ENCODE assay signal across 9 cellular contexts in the genomic region with DNA sequence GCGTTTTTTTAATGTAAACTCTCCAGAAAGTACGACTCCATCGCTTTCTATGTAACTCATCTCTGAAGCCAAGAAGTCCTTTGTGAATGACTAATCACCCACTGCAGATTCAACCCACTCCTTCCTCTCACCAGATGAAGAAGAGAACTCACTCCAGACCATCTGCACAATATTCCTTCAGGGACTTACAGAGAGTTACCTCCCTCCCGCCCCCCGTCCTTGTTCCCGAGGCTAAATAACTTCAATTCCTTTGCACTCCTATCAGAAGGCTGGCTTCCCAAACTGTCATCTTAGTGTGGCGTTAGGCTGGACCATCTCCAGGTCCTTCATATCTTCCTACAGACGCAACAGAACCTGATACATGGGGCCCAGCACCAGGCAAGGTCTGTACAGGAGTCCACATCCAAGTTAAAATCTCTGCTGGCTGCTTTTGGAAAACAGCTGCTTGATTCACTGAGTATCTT.
DNase-seq lines count a peak whose midpoint lies in the region; TF ChIP-seq lines count a peak whose summit lies in the region.
"Had no signal": no experiment of that assay in that cellular context is flagged by ENCODE, and none has a peak within 500 bp of the region (broad histone marks: within the 10 kb centered on the region; RNA-seq: fewer than 3 reads in every experiment).

No MANE protein-coding gene starts in this region.

- DNase-seq in GM04504 (ENCODE audit: low read depth) (peak; percentile 86), fibroblast of pulmonary artery (ENCODE audit: low read depth) (peak; percentile 97), skeletal muscle cell (ENCODE audit: low read depth) (peak; percentile 89), HEK293T (ENCODE audit: extremely low spot score) (no peak), NCI-H510A treated with DMSO at 0.1 percent for 48 hours (lab: John Stamatoyannopoulos, UW) (no peak), NCI-H187 treated with DMSO at 0.1 percent for 48 hours (lab: John Stamatoyannopoulos, UW) (no peak)
- peak; percentile 26 for DNase-seq in T-helper 2 cell treated with Interferon-gamma antibody and Interleukin-4, amounts not matched to agents 5 μg/mL and 100 μg/mL, for 36 hours (ENCODE audit: low spot score)
- DNase-seq: MM.1S; stimulated activated CD4-positive, alpha-beta T cell treated with anti-CD3 and anti-CD28 coated beads, Interleukin-1b, Interleukin-23, amount 100 ng/mL, for 48 hours had no signal

- no peaks in the 10 kb centered on the region for H3K9me3 Mint-ChIP-seq in T-helper 2 cell treated with Interferon-gamma antibody and Interleukin-4, amounts not matched to agents 5 μg/mL and 100 μg/mL, for 36 hours

- CTCF ChIA-PET in HEK293T (lab: Yijun Ruan, JAX), result no interaction called here

- POLR2A ChIA-PET in HEK293T (lab: Yijun Ruan, JAX), result no interaction called here

- H3K4me3 Mint-ChIP-seq in T-helper 2 cell treated with Interferon-gamma antibody and Interleukin-4, amounts not matched to agents 5 μg/mL and 100 μg/mL, for 36 hours, result peak overlapping the region; percentile 68

- H3K4me1 Mint-ChIP-seq in T-helper 2 cell treated with Interferon-gamma antibody and Interleukin-4, amounts not matched to agents 5 μg/mL and 100 μg/mL, for 36 hours (ENCODE audit: low read depth), result peaks cover 41% of the 10 kb centered on the region

- H3K27ac Mint-ChIP-seq in T-helper 2 cell treated with Interferon-gamma antibody and Interleukin-4, amounts not matched to agents 5 μg/mL and 100 μg/mL, for 36 hours, result peak overlapping the region; percentile 94

- H3K27me3 Mint-ChIP-seq in T-helper 2 cell treated with Interferon-gamma antibody and Interleukin-4, amounts not matched to agents 5 μg/mL and 100 μg/mL, for 36 hours (ENCODE audit: low read depth), result no peaks in the 10 kb centered on the region

- peaks cover 2% of the 10 kb centered on the region for H3K36me3 Mint-ChIP-seq in T-helper 2 cell treated with Interferon-gamma antibody and Interleukin-4, amounts not matched to agents 5 μg/mL and 100 μg/mL, for 36 hours (ENCODE audit: low read depth)

- H3K4me3 ChIP-seq in fibroblast of pulmonary artery (replicated peaks; ENCODE audit: low read depth, low read length) (no peak overlapping the region), skeletal muscle cell (ENCODE audit: low read depth, low read length) (no peak overlapping the region)

- TF ChIP-seq CTCF in fibroblast of pulmonary artery (IDR thresholded peaks at IDR 0.05; ENCODE audit: low read length, missing control alignments), result no peak

TF ChIP-seq in HEK293T, 16 proteins besides CTCF, POLR2A, EP300 and RAD21:
- no peak for TF ChIP-seq L3MBTL2 (conservative IDR thresholded peaks at IDR 0.05)
- TF ChIP-seq TARDBP (IDR thresholded peaks at IDR 0.05), result no peak
- no peak for TF ChIP-seq FOXK2 (IDR thresholded peaks at IDR 0.05)
- no peak for TF ChIP-seq LEF1 (IDR thresholded peaks at IDR 0.05; ENCODE audit: borderline replicate concordance)
- no peak for TF ChIP-seq ZNF384 (IDR thresholded peaks at IDR 0.05)
- no peak for TF ChIP-seq BHLHE40 (IDR thresholded peaks at IDR 0.05; ENCODE audit: borderline replicate concordance)
- no peak for TF ChIP-seq ARNT (IDR thresholded peaks at IDR 0.05)
- no peak for TF ChIP-seq FOXM1 (IDR thresholded peaks at IDR 0.05; ENCODE audit: borderline replicate concordance)
- no peak for TF ChIP-seq FOXA1 (IDR thresholded peaks at IDR 0.05)

Comparison
In these comparisons a context has a peak if more than half of its experiments do, and no peak if none do; other contexts are left out.
1. DNase-seq: peak in GM04504 (single experiment), T-helper 2 cell treated with Interferon-gamma antibody and Interleukin-4, amounts not matched to agents 5 μg/mL and 100 μg/mL, for 36 hours (single experiment), fibroblast of pulmonary artery (single experiment) and skeletal muscle cell (single experiment); none in HEK293T (single experiment), NCI-H510A treated with DMSO at 0.1 percent for 48 hours (single experiment) and NCI-H187 treated with DMSO at 0.1 percent for 48 hours (single experiment).